ENCODE assay signal across 19 cellular contexts in genomic region chr3:109070232-109070631, GRCh38.
"Had no signal": no experiment of that assay in that cellular context is flagged by ENCODE, and none has a peak within 500 bp of the region (broad histone marks: within the 10 kb centered on the region; RNA-seq: fewer than 3 reads in every experiment).

No MANE protein-coding gene starts in this region.

- FAIRE-seq: colon, kidney had no signal

- DNase-seq: activated CD4-positive, alpha-beta T cell treated with anti-CD3 and anti-CD28 coated beads, Interleukin-2, amount 50 U/mL, for 4 hours; activated CD8-positive, alpha-beta memory T cell treated with anti-CD3 and anti-CD28 coated beads for 24 hours; activated CD8-positive, alpha-beta memory T cell treated with anti-CD3 and anti-CD28 coated beads, Interleukin-2, amount 50 U/mL, for 48 hours; activated naive CD4-positive, alpha-beta T cell treated with Interleukin-2 at 50 U/mL for 16 hours; activated naive CD8-positive, alpha-beta T cell treated with anti-CD3 and anti-CD28 coated beads, Interleukin-2, amount 10 ng/mL, durations not matched to agents 7 days and 5 days; activated T-cell treated with anti-CD3 and anti-CD28 coated beads, Interleukin-2, amount 50 U/mL, for 4 hours; amniotic stem cell; heart right ventricle; kidney; lower lobe of right lung; naive thymus-derived CD8-positive, alpha-beta T cell; psoas muscle; stimulated activated CD4-positive, alpha-beta T cell treated with anti-CD3 and anti-CD28 coated beads, Interleukin-4, amount 100 ng/mL, for 24 hours; stimulated activated naive CD8-positive, alpha-beta T cell treated with anti-CD3 and anti-CD28 coated beads, Interleukin-15, Interleukin-2, amounts not matched to agents 100 U/mL and 50 U/mL, for 24 hours; T-helper 1 cell; upper lobe of left lung had no signal

- ATAC-seq: activated T-cell treated with anti-CD3 and anti-CD28 coated beads, Interleukin-2, amount 50 U/mL, for 4 hours; heart right ventricle; left lobe of liver; lower lobe of right lung; naive thymus-derived CD8-positive, alpha-beta T cell; psoas muscle; stimulated activated naive CD8-positive, alpha-beta T cell treated with anti-CD3 and anti-CD28 coated beads, Interleukin-15, Interleukin-2, amounts not matched to agents 100 U/mL and 50 U/mL, for 24 hours; WTC11 had no signal
